Comparison of ENCODE assay signal across 25 cellular contexts in the genomic region with DNA sequence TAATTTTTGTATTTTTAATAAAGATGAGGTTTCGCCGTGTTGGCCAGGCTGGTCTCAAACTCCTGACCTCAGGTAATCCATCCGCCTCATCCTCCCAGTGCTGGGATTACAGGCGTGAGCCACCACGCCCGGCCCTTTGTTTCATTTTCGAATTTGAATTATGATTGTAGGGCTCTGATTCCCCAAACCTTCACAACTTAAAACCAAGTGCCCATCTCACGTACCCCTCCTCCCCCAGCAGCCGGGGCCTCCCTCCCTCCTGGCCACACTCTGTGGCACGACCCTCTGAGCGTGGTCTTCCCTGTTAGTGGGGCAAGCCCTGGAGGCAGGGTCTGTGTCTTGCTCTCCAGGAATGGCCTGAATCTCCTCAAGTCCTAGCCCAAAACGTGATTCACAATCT.
"Had no signal": no experiment of that assay in that cellular context is flagged by ENCODE, and none has a peak within 500 bp of the region (broad histone marks: within the 10 kb centered on the region; RNA-seq: fewer than 3 reads in every experiment).

No MANE protein-coding gene starts in this region.

- H3K27ac ChIP-seq: brain microvascular endothelial cell, esophagus squamous epithelium, gastroesophageal sphincter had no signal

- H3K4me3 ChIP-seq: esophagus squamous epithelium, gastroesophageal sphincter had no signal

- H3K36me3 ChIP-seq: brain microvascular endothelial cell, esophagus squamous epithelium, gastroesophageal sphincter had no signal

- H3K27me3 Mint-ChIP-seq: activated CD4-positive, alpha-beta memory T cell treated with anti-CD3 and anti-CD28 coated beads, Interleukin-2, amount 10 ng/mL, durations not matched to agents 7 days and 5 days; activated CD4-positive, alpha-beta T cell treated with anti-CD3 and anti-CD28 coated beads, Interleukin-2, amount 10 ng/mL, durations not matched to agents 24 days and 14 days; activated naive CD8-positive, alpha-beta T cell had no signal

- DNase-seq: activated CD4-positive, alpha-beta memory T cell treated with anti-CD3 and anti-CD28 coated beads, Interleukin-2, amount 10 ng/mL, durations not matched to agents 7 days and 5 days; activated CD4-positive, alpha-beta T cell treated with anti-CD3 and anti-CD28 coated beads for 36 hours; activated CD4-positive, alpha-beta T cell treated with anti-CD3 and anti-CD28 coated beads, Interleukin-2, amount 10 ng/mL, durations not matched to agents 24 days and 14 days; activated CD4-positive, CD25-positive, alpha-beta regulatory T cell; activated CD4-positive, CD25-positive, alpha-beta regulatory T cell treated with anti-CD3 and anti-CD28 coated beads, Interleukin-2, amount 50 U/mL, for 72 hours; activated effector memory CD4-positive, alpha-beta T cell treated with Interleukin-2 at 50 U/mL for 16 hours; activated gamma-delta T cell treated with Interleukin-2 at 50 U/mL for 16 hours; activated naive CD4-positive, alpha-beta T cell treated with anti-CD3 and anti-CD28 coated beads, Interleukin-2, amount 50 U/mL, for 16 hours; activated naive CD4-positive, alpha-beta T cell treated with Interleukin-2 at 50 U/mL for 16 hours; activated T-cell treated with anti-CD3 and anti-CD28 coated beads, Interleukin-2, amount 50 U/mL, for 1 hour; activated T-cell treated with anti-CD3 and anti-CD28 coated beads, Interleukin-2, amount 50 U/mL, for 72 hours; amniotic stem cell; anterior cingulate cortex; brain microvascular endothelial cell; caudate nucleus; cortex of kidney; dermis blood vessel endothelial cell; effector CD4-positive, alpha-beta T cell; effector memory CD8-positive, alpha-beta T cell; erythroblast; esophagus squamous epithelium; foreskin melanocyte; T-helper 2 cell had no signal

- H3K27ac Mint-ChIP-seq: activated CD4-positive, alpha-beta memory T cell treated with anti-CD3 and anti-CD28 coated beads, Interleukin-2, amount 10 ng/mL, durations not matched to agents 7 days and 5 days; activated CD4-positive, alpha-beta T cell treated with anti-CD3 and anti-CD28 coated beads for 36 hours; activated CD4-positive, alpha-beta T cell treated with anti-CD3 and anti-CD28 coated beads, Interleukin-2, amount 10 ng/mL, durations not matched to agents 24 days and 14 days; activated naive CD8-positive, alpha-beta T cell; activated T-cell treated with anti-CD3 and anti-CD28 coated beads, Interleukin-2, amount 50 U/mL, for 72 hours; effector memory CD8-positive, alpha-beta T cell had no signal

- H3K36me3 Mint-ChIP-seq: activated naive CD8-positive, alpha-beta T cell had no signal

- H3K9me3 ChIP-seq: esophagus squamous epithelium, gastroesophageal sphincter had no signal

- H3K27me3 ChIP-seq: brain microvascular endothelial cell, esophagus squamous epithelium, gastroesophageal sphincter had no signal

- H3K4me1 Mint-ChIP-seq: activated CD4-positive, alpha-beta memory T cell treated with anti-CD3 and anti-CD28 coated beads, Interleukin-2, amount 10 ng/mL, durations not matched to agents 7 days and 5 days; activated CD4-positive, alpha-beta T cell treated with anti-CD3 and anti-CD28 coated beads for 36 hours; activated CD4-positive, alpha-beta T cell treated with anti-CD3 and anti-CD28 coated beads, Interleukin-2, amount 10 ng/mL, durations not matched to agents 24 days and 14 days had no signal

- H3K4me3 Mint-ChIP-seq: activated CD4-positive, alpha-beta memory T cell treated with anti-CD3 and anti-CD28 coated beads, Interleukin-2, amount 10 ng/mL, durations not matched to agents 7 days and 5 days; activated CD4-positive, alpha-beta T cell treated with anti-CD3 and anti-CD28 coated beads for 36 hours; activated CD4-positive, alpha-beta T cell treated with anti-CD3 and anti-CD28 coated beads, Interleukin-2, amount 10 ng/mL, durations not matched to agents 24 days and 14 days; activated naive CD8-positive, alpha-beta T cell; activated T-cell treated with anti-CD3 and anti-CD28 coated beads, Interleukin-2, amount 50 U/mL, for 72 hours; effector memory CD8-positive, alpha-beta T cell had no signal

- H3K9me3 Mint-ChIP-seq: activated CD4-positive, alpha-beta memory T cell treated with anti-CD3 and anti-CD28 coated beads, Interleukin-2, amount 10 ng/mL, durations not matched to agents 7 days and 5 days; activated CD4-positive, alpha-beta T cell treated with anti-CD3 and anti-CD28 coated beads, Interleukin-2, amount 10 ng/mL, durations not matched to agents 24 days and 14 days; activated T-cell treated with anti-CD3 and anti-CD28 coated beads, Interleukin-2, amount 50 U/mL, for 72 hours; effector memory CD8-positive, alpha-beta T cell had no signal

- ATAC-seq: activated CD4-positive, alpha-beta T cell treated with anti-CD3 and anti-CD28 coated beads for 36 hours; activated T-cell treated with anti-CD3 and anti-CD28 coated beads, Interleukin-2, amount 50 U/mL, for 72 hours; effector memory CD8-positive, alpha-beta T cell; gastroesophageal sphincter had no signal
